In genomic region chr15:101003706-101004105, GRCh38 we compare ENCODE assay signal across 12 cellular contexts.
"Had no signal": no experiment of that assay in that cellular context is flagged by ENCODE, and none has a peak within 500 bp of the region (broad histone marks: within the 10 kb centered on the region; RNA-seq: fewer than 3 reads in every experiment).

No MANE protein-coding gene starts in this region.

- H3K27ac Mint-ChIP-seq: neural progenitor cell; stimulated activated memory B cell treated with anti-CD40 and anti-IgM and Interleukin-4, amounts not matched to agents 10 μg/mL and 1 μg/mL and 100 μg/mL, for 72 hours had no signal

- H2AFZ ChIP-seq: neural progenitor cell had no signal

- H3K4me1 ChIP-seq: neural progenitor cell had no signal

- H3K4me3 Mint-ChIP-seq: neural progenitor cell; stimulated activated memory B cell treated with anti-CD40 and anti-IgM and Interleukin-4, amounts not matched to agents 10 μg/mL and 1 μg/mL and 100 μg/mL, for 72 hours had no signal

- H3K36me3 ChIP-seq: neural progenitor cell, pancreas had no signal

- H3K27me3 Mint-ChIP-seq: stimulated activated memory B cell treated with anti-CD40 and anti-IgM and Interleukin-4, amounts not matched to agents 10 μg/mL and 1 μg/mL and 100 μg/mL, for 72 hours had no signal

- H3K4me2 ChIP-seq: neural progenitor cell had no signal

- H3K4me3 ChIP-seq: dorsolateral prefrontal cortex, lung, neural progenitor cell, pancreas, tibial artery had no signal

- H3K27me3 ChIP-seq: dorsolateral prefrontal cortex, pancreas, tibial artery had no signal

- DNase-seq: activated CD4-positive, alpha-beta T cell treated with anti-CD3 and anti-CD28 coated beads for 1 hour; activated CD4-positive, alpha-beta T cell treated with anti-CD3 and anti-CD28 coated beads, Interleukin-2, amount 50 U/mL, for 4 hours; activated naive CD4-positive, alpha-beta T cell; anterior cingulate cortex; dorsolateral prefrontal cortex; left colon; midbrain; tibial artery had no signal

- H3K9me3 ChIP-seq: pancreas, tibial artery had no signal

- H3K27ac ChIP-seq: dorsolateral prefrontal cortex, neural progenitor cell, pancreas, tibial artery had no signal
